Comparison of ENCODE assay signal across 39 cellular contexts in the genomic region with DNA sequence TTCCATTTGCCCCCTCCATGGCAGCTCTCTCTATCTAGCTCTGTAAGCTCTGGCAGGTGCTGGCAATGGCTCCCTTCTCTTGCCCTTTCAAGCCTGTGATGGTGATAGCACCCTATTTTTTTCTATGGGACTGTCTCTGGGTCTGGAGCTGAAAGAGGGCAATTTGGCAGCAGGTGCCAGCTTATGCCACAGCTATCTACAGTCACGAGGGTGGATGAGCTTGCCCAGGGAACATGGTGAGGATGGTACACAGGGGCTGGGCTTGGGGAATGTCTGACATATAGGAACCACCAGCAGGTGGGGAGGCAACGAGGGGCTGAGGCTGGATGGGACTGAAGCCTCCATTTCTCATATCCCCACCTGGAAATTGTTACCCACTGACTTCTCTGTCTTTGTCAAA.
"Had no signal": no experiment of that assay in that cellular context is flagged by ENCODE, and none has a peak within 500 bp of the region (broad histone marks: within the 10 kb centered on the region; RNA-seq: fewer than 3 reads in every experiment).

No MANE protein-coding gene starts in this region.

- H3K27ac ChIP-seq: adrenal gland, ascending aorta, body of pancreas, brain microvascular endothelial cell, breast epithelium, cardiac muscle cell had no signal

- H3K27me3 Mint-ChIP-seq: activated naive CD8-positive, alpha-beta T cell treated with anti-CD3 and anti-CD28 coated beads for 36 hours had no signal

- H3K9me3 Mint-ChIP-seq: activated naive CD4-positive, alpha-beta T cell treated with anti-CD3 and anti-CD28 coated beads for 36 hours; activated naive CD4-positive, alpha-beta T cell treated with anti-CD3 and anti-CD28 coated beads, Interleukin-2, amount 10 ng/mL, durations not matched to agents 7 days and 5 days; activated naive CD4-positive, alpha-beta T cell treated with anti-CD3 and anti-CD28 coated beads, Interleukin-2, amount 50 U/mL, for 24 hours; activated naive CD4-positive, alpha-beta T cell treated with anti-CD3 and anti-CD28 coated beads, Interleukin-2, amount 50 U/mL, for 72 hours; activated naive CD8-positive, alpha-beta T cell treated with anti-CD3 and anti-CD28 coated beads for 36 hours; activated naive CD8-positive, alpha-beta T cell treated with anti-CD3 and anti-CD28 coated beads, Interleukin-2, amount 10 ng/mL, durations not matched to agents 7 days and 5 days; activated naive CD8-positive, alpha-beta T cell treated with anti-CD3 and anti-CD28 coated beads, Interleukin-2, amount 50 U/mL, for 24 hours; activated T-cell treated with anti-CD3 and anti-CD28 coated beads, Interleukin-2, amount 50 U/mL, for 24 hours; activated T-cell treated with anti-CD3 and anti-CD28 coated beads, Interleukin-2, amount 50 U/mL, for 4 hours; activated T-cell treated with anti-CD3 and anti-CD28 coated beads, Interleukin-2, amount 50 U/mL, for 72 hours; activated T-helper 1 cell treated with anti-CD3 and anti-CD28 coated beads, Interleukin-12 subunit alpha, Interleukin-12 subunit beta, Interleukin-2, Interleukin-4 antibody, amounts not matched to agents 30 ng/mL and 10 ng/mL and 1 ng/mL, durations not matched to agents 14 hours and 24 hours and 36 hours; activated T-helper 17 cell treated with anti-CD3 and anti-CD28 coated beads, Interleukin-2, amount 50 U/mL, for 72 hours; activated T-helper 2 cell treated with anti-CD3 and anti-CD28 coated beads, Interferon-gamma antibody, Interleukin-2, Interleukin-4, amounts not matched to agents 10 μg/mL and 5 μg/mL and 100 μg/mL, durations not matched to agents 14 hours and 24 hours and 36 hours; central memory CD8-positive, alpha-beta T cell had no signal

- H3K36me3 ChIP-seq: adrenal gland, ascending aorta, brain microvascular endothelial cell, breast epithelium, cardiac muscle cell had no signal

- H3K36me3 Mint-ChIP-seq: activated naive CD4-positive, alpha-beta T cell treated with anti-CD3 and anti-CD28 coated beads, Interleukin-2, amount 10 ng/mL, durations not matched to agents 7 days and 5 days; activated naive CD4-positive, alpha-beta T cell treated with anti-CD3 and anti-CD28 coated beads, Interleukin-2, amount 50 U/mL, for 24 hours; activated naive CD4-positive, alpha-beta T cell treated with anti-CD3 and anti-CD28 coated beads, Interleukin-2, amount 50 U/mL, for 72 hours; activated naive CD8-positive, alpha-beta T cell; activated naive CD8-positive, alpha-beta T cell treated with anti-CD3 and anti-CD28 coated beads for 36 hours; activated naive CD8-positive, alpha-beta T cell treated with anti-CD3 and anti-CD28 coated beads, Interleukin-2, amount 10 ng/mL, durations not matched to agents 7 days and 5 days; brain had no signal

- H3K27me3 ChIP-seq: adrenal gland, ascending aorta, body of pancreas, brain microvascular endothelial cell, breast epithelium, cardiac muscle cell had no signal

- H3K4me1 Mint-ChIP-seq: activated naive CD4-positive, alpha-beta T cell treated with anti-CD3 and anti-CD28 coated beads, Interleukin-2, amount 10 ng/mL, durations not matched to agents 7 days and 5 days; activated naive CD4-positive, alpha-beta T cell treated with anti-CD3 and anti-CD28 coated beads, Interleukin-2, amount 50 U/mL, for 24 hours; activated naive CD8-positive, alpha-beta T cell treated with anti-CD3 and anti-CD28 coated beads for 36 hours; activated naive CD8-positive, alpha-beta T cell treated with anti-CD3 and anti-CD28 coated beads, Interleukin-2, amount 10 ng/mL, durations not matched to agents 7 days and 5 days; activated naive CD8-positive, alpha-beta T cell treated with anti-CD3 and anti-CD28 coated beads, Interleukin-2, amount 50 U/mL, for 24 hours; activated T-helper 17 cell treated with anti-CD3 and anti-CD28 coated beads, Interleukin-2, amount 50 U/mL, for 72 hours; central memory CD8-positive, alpha-beta T cell had no signal

- FAIRE-seq: astrocyte, bronchial epithelial cell had no signal

- H3K4me1 ChIP-seq: adrenal gland, ascending aorta, body of pancreas, breast epithelium had no signal

- H3K4me3 Mint-ChIP-seq: activated naive CD4-positive, alpha-beta T cell treated with anti-CD3 and anti-CD28 coated beads for 36 hours; activated naive CD4-positive, alpha-beta T cell treated with anti-CD3 and anti-CD28 coated beads, Interleukin-2, amount 10 ng/mL, durations not matched to agents 7 days and 5 days; activated naive CD4-positive, alpha-beta T cell treated with anti-CD3 and anti-CD28 coated beads, Interleukin-2, amount 50 U/mL, for 24 hours; activated naive CD8-positive, alpha-beta T cell; activated naive CD8-positive, alpha-beta T cell treated with anti-CD3 and anti-CD28 coated beads for 36 hours; activated naive CD8-positive, alpha-beta T cell treated with anti-CD3 and anti-CD28 coated beads, Interleukin-2, amount 10 ng/mL, durations not matched to agents 7 days and 5 days; activated naive CD8-positive, alpha-beta T cell treated with anti-CD3 and anti-CD28 coated beads, Interleukin-2, amount 50 U/mL, for 24 hours; activated T-cell treated with anti-CD3 and anti-CD28 coated beads, Interleukin-2, amount 50 U/mL, for 24 hours; activated T-cell treated with anti-CD3 and anti-CD28 coated beads, Interleukin-2, amount 50 U/mL, for 4 hours; activated T-cell treated with anti-CD3 and anti-CD28 coated beads, Interleukin-2, amount 50 U/mL, for 72 hours; activated T-helper 1 cell treated with anti-CD3 and anti-CD28 coated beads, Interleukin-12 subunit alpha, Interleukin-12 subunit beta, Interleukin-2, Interleukin-4 antibody, amounts not matched to agents 30 ng/mL and 10 ng/mL and 1 ng/mL, durations not matched to agents 14 hours and 24 hours and 36 hours; activated T-helper 17 cell treated with anti-CD3 and anti-CD28 coated beads, Interleukin-2, amount 50 U/mL, for 72 hours; brain; central memory CD8-positive, alpha-beta T cell had no signal

- ATAC-seq: activated naive CD4-positive, alpha-beta T cell treated with anti-CD3 and anti-CD28 coated beads, Interleukin-2, amount 50 U/mL, for 72 hours; activated naive CD8-positive, alpha-beta T cell treated with anti-CD3 and anti-CD28 coated beads, Interleukin-2, amount 50 U/mL, for 24 hours; activated T-cell treated with anti-CD3 and anti-CD28 coated beads, Interleukin-2, amount 50 U/mL, for 4 hours; activated T-cell treated with anti-CD3 and anti-CD28 coated beads, Interleukin-2, amount 50 U/mL, for 72 hours; activated T-helper 17 cell treated with anti-CD3 and anti-CD28 coated beads, Interleukin-2, amount 50 U/mL, for 72 hours; body of pancreas had no signal

- DNase-seq: activated effector memory CD4-positive, alpha-beta T cell treated with anti-CD3 and anti-CD28 coated beads, Interleukin-2, amount 50 U/mL, for 16 hours; activated effector memory CD4-positive, alpha-beta T cell treated with Interleukin-2 at 50 U/mL for 16 hours; activated gamma-delta T cell; activated gamma-delta T cell treated with Interleukin-2 at 50 U/mL for 16 hours; activated naive CD4-positive, alpha-beta T cell; activated naive CD4-positive, alpha-beta T cell treated with anti-CD3 and anti-CD28 coated beads for 36 hours; activated naive CD4-positive, alpha-beta T cell treated with anti-CD3 and anti-CD28 coated beads, Interleukin-2, amount 10 ng/mL, durations not matched to agents 7 days and 5 days; activated naive CD4-positive, alpha-beta T cell treated with anti-CD3 and anti-CD28 coated beads, Interleukin-2, amount 50 U/mL, for 16 hours; activated naive CD4-positive, alpha-beta T cell treated with Interleukin-2 at 50 U/mL for 16 hours; activated naive CD8-positive, alpha-beta T cell treated with anti-CD3 and anti-CD28 coated beads for 36 hours; activated naive CD8-positive, alpha-beta T cell treated with anti-CD3 and anti-CD28 coated beads, Interleukin-2, amount 10 ng/mL, durations not matched to agents 7 days and 5 days; activated naive CD8-positive, alpha-beta T cell treated with anti-CD3 and anti-CD28 coated beads, Interleukin-2, amount 50 U/mL, for 24 hours; activated T-cell treated with anti-CD3 and anti-CD28 coated beads, Interleukin-2, amount 50 U/mL, for 1 hour; activated T-cell treated with anti-CD3 and anti-CD28 coated beads, Interleukin-2, amount 50 U/mL, for 24 hours; activated T-cell treated with anti-CD3 and anti-CD28 coated beads, Interleukin-2, amount 50 U/mL, for 4 hours; activated T-cell treated with anti-CD3 and anti-CD28 coated beads, Interleukin-2, amount 50 U/mL, for 48 hours; activated T-cell treated with anti-CD3 and anti-CD28 coated beads, Interleukin-2, amount 50 U/mL, for 72 hours; adrenal gland; amniotic stem cell; amygdala; anterior cingulate cortex; body of pancreas; brain microvascular endothelial cell; caudate nucleus; central memory CD4-positive, alpha-beta T cell; cerebellar nuclear complex had no signal

- H3K27ac Mint-ChIP-seq: activated naive CD4-positive, alpha-beta T cell treated with anti-CD3 and anti-CD28 coated beads for 36 hours; activated naive CD4-positive, alpha-beta T cell treated with anti-CD3 and anti-CD28 coated beads, Interleukin-2, amount 10 ng/mL, durations not matched to agents 7 days and 5 days; activated naive CD4-positive, alpha-beta T cell treated with anti-CD3 and anti-CD28 coated beads, Interleukin-2, amount 50 U/mL, for 24 hours; activated naive CD4-positive, alpha-beta T cell treated with anti-CD3 and anti-CD28 coated beads, Interleukin-2, amount 50 U/mL, for 72 hours; activated naive CD8-positive, alpha-beta T cell; activated naive CD8-positive, alpha-beta T cell treated with anti-CD3 and anti-CD28 coated beads for 36 hours; activated naive CD8-positive, alpha-beta T cell treated with anti-CD3 and anti-CD28 coated beads, Interleukin-2, amount 10 ng/mL, durations not matched to agents 7 days and 5 days; activated naive CD8-positive, alpha-beta T cell treated with anti-CD3 and anti-CD28 coated beads, Interleukin-2, amount 50 U/mL, for 24 hours; activated T-cell treated with anti-CD3 and anti-CD28 coated beads, Interleukin-2, amount 50 U/mL, for 24 hours; activated T-cell treated with anti-CD3 and anti-CD28 coated beads, Interleukin-2, amount 50 U/mL, for 72 hours; activated T-helper 1 cell treated with anti-CD3 and anti-CD28 coated beads, Interleukin-12 subunit alpha, Interleukin-12 subunit beta, Interleukin-2, Interleukin-4 antibody, amounts not matched to agents 30 ng/mL and 10 ng/mL and 1 ng/mL, durations not matched to agents 14 hours and 24 hours and 36 hours; activated T-helper 17 cell treated with anti-CD3 and anti-CD28 coated beads, Interleukin-2, amount 50 U/mL, for 72 hours; activated T-helper 2 cell treated with anti-CD3 and anti-CD28 coated beads, Interferon-gamma antibody, Interleukin-2, Interleukin-4, amounts not matched to agents 10 μg/mL and 5 μg/mL and 100 μg/mL, durations not matched to agents 14 hours and 24 hours and 36 hours; brain had no signal

- H3K4me3 ChIP-seq: adrenal gland, ascending aorta, body of pancreas, breast epithelium, cardiac muscle cell had no signal
